In genomic region chr10:14779053-14779649, GRCh38 we compare ENCODE assay signal across 18 cellular contexts. TPM values are rescaled to one million over a fixed set of nuclear protein-coding genes. Genes with fewer than 3 reads are reported as not detected.
DNase-seq lines count a peak whose midpoint lies in the region; ATAC-seq, FAIRE-seq and TF ChIP-seq lines count a peak whose summit lies in the region.
"Had no signal": no experiment of that assay in that cellular context is flagged by ENCODE, and none has a peak within 500 bp of the region (broad histone marks: within the 10 kb centered on the region; RNA-seq: fewer than 3 reads in every experiment).

No MANE protein-coding gene starts in this region.

- peak overlapping the region; percentile 47 for H2AFZ ChIP-seq in endothelial cell of umbilical vein (ENCODE audit: low read depth, low read length)

- no peaks in the 10 kb centered on the region for H3K27me3 ChIP-seq in endothelial cell of umbilical vein (ENCODE audit: control insufficient read depth in 2 of 2, insufficient read depth in 2 of 2, low read length in 2 of 2)
- H3K27me3 ChIP-seq in left lung: no peaks in the 10 kb centered on the region
- H3K27me3 ChIP-seq: spleen, upper lobe of left lung had no signal

- no TSS peak for BruUV-seq in endothelial cell of umbilical vein (replicated peaks; lab: Mats Ljungman, UMichigan)

- CTCF ChIA-PET in endothelial cell of umbilical vein (lab: Charles Lee): no interaction called here

- intact Hi-C loops in endothelial cell of umbilical vein (cut with micrococcal nuclease): no loop called here
- intact Hi-C loops in left lung (cut with DNase I): no loop called here

- H3K9me3 ChIP-seq in endothelial cell of umbilical vein (replicated peaks; ENCODE audit: control insufficient read depth, insufficient read depth, low read length) (no peaks in the 10 kb centered on the region), left lung (no peaks in the 10 kb centered on the region)
- H3K9me3 ChIP-seq: spleen, upper lobe of left lung had no signal

- H3K9ac ChIP-seq in endothelial cell of umbilical vein (replicated peaks; ENCODE audit: extremely low read depth, insufficient read depth, low read length): no peak overlapping the region

- FAIRE-seq in endothelial cell of umbilical vein (lab: Jason Lieb, UNC): peak; percentile 46
- FAIRE-seq: H54 had no signal

- dilution Hi-C loops in endothelial cell of umbilical vein (cut with MboI; ENCODE audit: extremely low pct_ligation_motif_present, low sequenced_read_pairs): no loop called here

- POLR2A ChIA-PET in endothelial cell of umbilical vein (lab: Charles Lee): no interaction called here

- H3K4me3 ChIP-seq in endothelial cell of umbilical vein (replicated peaks in 1 of 3; ENCODE audit: insufficient read depth in 1 of 3, low read depth in 1 of 3, low read length in 3 of 3): no peak overlapping the region
- H3K4me3 ChIP-seq in left lung: no peak overlapping the region
- H3K4me3 ChIP-seq: spleen, upper lobe of left lung had no signal

- H3K4me1 ChIP-seq in endothelial cell of umbilical vein (ENCODE audit: control insufficient read depth, extremely low read depth, insufficient read depth, low read length) (peaks cover 39% of the 10 kb centered on the region), left lung (peaks cover 10 to 14% of the 10 kb centered on the region in 2 donors)

- H3K79me2 ChIP-seq in endothelial cell of umbilical vein (ENCODE audit: control insufficient read depth, insufficient read depth, low read length): no peaks in the 10 kb centered on the region

- no peak for TF ChIP-seq POLR2A in endothelial cell of umbilical vein (IDR thresholded peaks at IDR 0.05; ENCODE audit: low read depth, low read length)

- H3K36me3 ChIP-seq in endothelial cell of umbilical vein (ENCODE audit: control insufficient read depth in 2 of 2, extremely low read depth in 1 of 2, insufficient read depth in 2 of 2, low read length in 2 of 2) (no peaks in the 10 kb centered on the region), left lung (no peaks in the 10 kb centered on the region)
- H3K36me3 ChIP-seq: spleen, upper lobe of left lung had no signal

- no peaks in the 10 kb centered on the region for H3K9me1 ChIP-seq in endothelial cell of umbilical vein (replicated peaks; ENCODE audit: control insufficient read depth, extremely low read depth, insufficient read depth, low read length)

- ATAC-seq in left lung (peak; percentile 51), HG03159 (IDR thresholded peaks at IDR 0.05; ENCODE audit: unreplicated experiment) (no peak), GM21390 (IDR thresholded peaks at IDR 0.05; ENCODE audit: unreplicated experiment) (no peak)

- H3K4me2 ChIP-seq in endothelial cell of umbilical vein (ENCODE audit: insufficient read depth, low read length): no peak overlapping the region

- DNase-seq in A172 (ENCODE audit: low spot score) (peak; percentile 14), HT-29 (ENCODE audit: low spot score) (peak; percentile 40), endothelial cell of umbilical vein (ENCODE audit: low read depth, low spot score) (no peak), left lung (no peak), GM10266 (ENCODE audit: extremely low spot score) (no peak), NCI-H774 (lab: John Stamatoyannopoulos, UW) (no peak)
- DNase-seq: activated CD4-positive, alpha-beta T cell treated with anti-CD3 and anti-CD28 coated beads, Interleukin-2, amount 50 U/mL, for 4 hours; activated gamma-delta T cell treated with Interleukin-2 at 50 U/mL for 16 hours; AML-193; DMS79 treated with DMSO at 0.1 percent for 48 hours; foreskin melanocyte; NCI-H1092 treated with DMSO at 0.1 percent for 48 hours; NCI-H510A; spleen; upper lobe of left lung had no signal

- H3K27ac ChIP-seq in endothelial cell of umbilical vein (ENCODE audit: insufficient read depth, low read depth, low read length): peak overlapping the region; percentile 32
- H3K27ac ChIP-seq in left lung: no peak overlapping the region
- H3K27ac ChIP-seq: spleen, upper lobe of left lung had no signal

- no peaks in the 10 kb centered on the region for H4K20me1 ChIP-seq in endothelial cell of umbilical vein (replicated peaks; ENCODE audit: control insufficient read depth, extremely low read depth, insufficient read depth, low read length)

- TF ChIP-seq CTCF in endothelial cell of umbilical vein (IDR thresholded peaks at IDR 0.05; ENCODE audit: extremely low read depth in 1 of 2, insufficient read depth in 1 of 2, low read depth in 1 of 2, low read length in 2 of 2): no peak
- TF ChIP-seq CTCF in left lung (IDR thresholded peaks at IDR 0.05): no peak
- no peak for TF ChIP-seq CTCF in GM10266 (IDR thresholded peaks at IDR 0.05; ENCODE audit: control insufficient read depth, insufficient read depth, low read depth, missing control alignments)

TF ChIP-seq in endothelial cell of umbilical vein, 7 proteins besides CTCF, POLR2A, EP300 and RAD21:
- TF ChIP-seq GATA2 (IDR thresholded peaks at IDR 0.05; ENCODE audit: insufficient read depth, insufficient read length, low read depth, low read length) (peak; percentile 30), MAX (IDR thresholded peaks at IDR 0.05; ENCODE audit: insufficient read depth, insufficient read length) (no peak), POLR2AphosphoS5 (IDR thresholded peaks at IDR 0.05; ENCODE audit: insufficient read depth, low read depth, low read length) (no peak)

RNA-seq across cellular contexts. Expression of gene FAM107B, which starts 4.5 kb away (rescaled TPM):
- 18.2 and 24.3 TPM in 2 replicates for total RNA-seq in A172 (2014; rRNA removed; shearing (Covaris generic))
- 11.0 and 14.1 TPM in 2 replicates for total RNA-seq in HT-29 (2014; rRNA removed; shearing (Covaris generic))
- 168 and 176 TPM in 2 replicates for total RNA-seq in endothelial cell of umbilical vein
- polyA plus RNA-seq in endothelial cell of umbilical vein: 27.0 and 39.2 TPM in 2 replicates
- 48.9 and 51.3 TPM in 2 replicates for polyA plus RNA-seq in endothelial cell of umbilical vein (2011; cell fraction: cytosol; rRNA removed)
- 58.9 and 73.2 TPM in 2 replicates for polyA plus RNA-seq in endothelial cell of umbilical vein (2011; cell fraction: nucleus; rRNA removed)
- polyA plus RNA-seq in endothelial cell of umbilical vein (2012): 147 and 210 TPM in 2 replicates
- 34.2 and 34.9 TPM in 2 replicates for polyA minus RNA-seq in endothelial cell of umbilical vein
- polyA minus RNA-seq in endothelial cell of umbilical vein (2011; cell fraction: cytosol; rRNA and poly(A)+ RNA removed): 14.4 TPM
- 50.2 and 65.1 TPM in 2 replicates for polyA minus RNA-seq in endothelial cell of umbilical vein (2011; cell fraction: nucleus; rRNA and poly(A)+ RNA removed)
- total RNA-seq in left lung: 10 to 100 TPM; 66.2 to 75.6 TPM

RNA-seq across cellular contexts. Expression of gene CDNF, which starts 58.7 kb away (rescaled TPM):
- total RNA-seq in A172 (2014; rRNA removed; shearing (Covaris generic)): 1.2 and 1.8 TPM in 2 replicates
- total RNA-seq in HT-29 (2014; rRNA removed; shearing (Covaris generic)): not detected in 2 replicates
- total RNA-seq in endothelial cell of umbilical vein (0.58 and 0.99 TPM in 2 replicates), left lung (under 1 TPM; 0.38 to 0.71 TPM)
- 0.25 and 0.40 TPM in 2 replicates for polyA plus RNA-seq in endothelial cell of umbilical vein
- polyA plus RNA-seq in endothelial cell of umbilical vein (2011; cell fraction: cytosol; rRNA removed): 0.35 and 0.37 TPM in 2 replicates
- polyA plus RNA-seq in endothelial cell of umbilical vein (2011; cell fraction: nucleus; rRNA removed): 0.73 and 1.6 TPM in 2 replicates
- polyA plus RNA-seq in endothelial cell of umbilical vein (2012): 0.83 and 0.96 TPM in 2 replicates
- polyA minus RNA-seq in endothelial cell of umbilical vein: not detected in 2 replicates
- not detected for polyA minus RNA-seq in endothelial cell of umbilical vein (2011; cell fraction: cytosol; rRNA and poly(A)+ RNA removed)
- polyA minus RNA-seq in endothelial cell of umbilical vein (2011; cell fraction: nucleus; rRNA and poly(A)+ RNA removed): 0.77 TPM in 1 of 2 replicates, not detected in the other

RNA-seq across cellular contexts. Expression of gene HSPA14, which starts 59.0 kb away (rescaled TPM):
- total RNA-seq in A172 (2014; rRNA removed; shearing (Covaris generic)): 65.3 and 82.9 TPM in 2 replicates
- 15.1 and 21.6 TPM in 2 replicates for total RNA-seq in HT-29 (2014; rRNA removed; shearing (Covaris generic))
- total RNA-seq in endothelial cell of umbilical vein (15.7 and 18.0 TPM in 2 replicates), left lung (10 to 100 TPM in 1 of 2 donors, 1 to 10 TPM in 1; 6.6 to 13.6 TPM)
- 5.1 and 7.6 TPM in 2 replicates for polyA plus RNA-seq in endothelial cell of umbilical vein
- 9.8 and 11.9 TPM in 2 replicates for polyA plus RNA-seq in endothelial cell of umbilical vein (2011; cell fraction: cytosol; rRNA removed)
- polyA plus RNA-seq in endothelial cell of umbilical vein (2011; cell fraction: nucleus; rRNA removed): 15.3 and 20.2 TPM in 2 replicates
- 11.8 and 18.7 TPM in 2 replicates for polyA plus RNA-seq in endothelial cell of umbilical vein (2012)
- 2.6 and 3.9 TPM in 2 replicates for polyA minus RNA-seq in endothelial cell of umbilical vein
- polyA minus RNA-seq in endothelial cell of umbilical vein (2011; cell fraction: cytosol; rRNA and poly(A)+ RNA removed): 5.2 TPM
- polyA minus RNA-seq in endothelial cell of umbilical vein (2011; cell fraction: nucleus; rRNA and poly(A)+ RNA removed): 6.9 and 7.8 TPM in 2 replicates

RNA-seq across cellular contexts. Expression of gene MSANTD7, which starts 59.0 kb away (rescaled TPM):
- 18.9 and 22.5 TPM in 2 replicates for total RNA-seq in A172 (2014; rRNA removed; shearing (Covaris generic))
- total RNA-seq in HT-29 (2014; rRNA removed; shearing (Covaris generic)): 16.7 and 23.9 TPM in 2 replicates
- 13.1 and 13.6 TPM in 2 replicates for total RNA-seq in endothelial cell of umbilical vein
- polyA plus RNA-seq in endothelial cell of umbilical vein: 4.1 and 4.8 TPM in 2 replicates
- 4.6 and 4.7 TPM in 2 replicates for polyA plus RNA-seq in endothelial cell of umbilical vein (2011; cell fraction: cytosol; rRNA removed)
- 8.3 and 9.7 TPM in 2 replicates for polyA plus RNA-seq in endothelial cell of umbilical vein (2011; cell fraction: nucleus; rRNA removed)
- polyA plus RNA-seq in endothelial cell of umbilical vein (2012): 8.3 and 10.6 TPM in 2 replicates
- polyA minus RNA-seq in endothelial cell of umbilical vein: 12.1 and 15.2 TPM in 2 replicates
- 14.5 TPM for polyA minus RNA-seq in endothelial cell of umbilical vein (2011; cell fraction: cytosol; rRNA and poly(A)+ RNA removed)
- polyA minus RNA-seq in endothelial cell of umbilical vein (2011; cell fraction: nucleus; rRNA and poly(A)+ RNA removed): 16.1 and 17.5 TPM in 2 replicates
- 10 to 100 TPM in 1 of 2 donors, 1 to 10 TPM in 1; 8.5 to 11.5 TPM for total RNA-seq in left lung

Comparison
In these comparisons a context has a peak if more than half of its experiments do, and no peak if none do; other contexts are left out.
1. DNase-seq: peak in A172 (single experiment) and HT-29 (single experiment); none in endothelial cell of umbilical vein (single experiment), left lung (0 of 2), GM10266 (single experiment) and NCI-H774 (single experiment).